In the genomic region with DNA sequence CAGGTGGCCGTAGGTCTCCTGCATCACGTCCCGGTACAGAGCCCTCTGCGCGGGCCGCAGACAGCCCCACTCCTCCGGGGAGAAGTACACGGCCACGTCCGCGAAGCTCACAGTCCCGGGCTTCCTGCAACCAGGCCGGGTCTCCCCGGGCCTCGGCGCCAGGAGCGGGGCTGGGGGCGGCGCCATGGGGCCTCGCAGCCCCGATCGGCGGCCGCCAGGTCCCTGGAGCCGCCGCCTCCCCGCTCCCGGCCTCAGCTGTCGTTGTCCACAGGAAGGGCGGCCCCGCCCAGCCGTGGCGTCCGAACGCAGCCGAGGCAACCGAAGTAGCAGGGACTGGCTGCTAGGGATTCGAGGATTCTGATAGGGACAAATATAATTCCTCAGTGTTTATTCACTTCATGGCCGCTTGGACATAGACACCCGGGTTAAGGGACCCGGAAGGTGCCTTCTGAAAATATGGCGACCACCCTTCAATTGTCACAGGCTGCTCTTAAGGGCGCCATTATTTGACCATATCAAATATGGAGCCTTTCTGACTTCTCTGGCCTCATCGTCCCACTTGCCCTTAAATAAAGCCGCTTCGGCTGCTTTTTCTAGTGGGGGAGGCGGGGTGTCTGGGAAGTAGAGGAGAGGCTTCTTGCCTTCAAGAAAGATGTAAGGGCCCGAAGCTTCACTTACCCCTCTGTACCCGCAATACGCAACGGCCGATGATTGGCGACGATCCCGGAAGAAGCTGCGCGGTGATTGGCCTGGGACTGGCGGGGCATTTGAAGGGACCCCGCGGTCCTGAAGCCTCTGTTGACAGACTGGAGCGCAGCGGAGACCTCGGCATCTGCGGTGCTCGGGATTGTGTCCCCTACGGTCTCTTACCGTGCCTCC, we compare ENCODE assay signal across 8 cellular contexts. TPM values are rescaled to one million over a fixed set of nuclear protein-coding genes. Genes with fewer than 3 reads are reported as not detected.
DNase-seq lines count a peak whose midpoint lies in the region; ATAC-seq and TF ChIP-seq lines count a peak whose summit lies in the region.

A gene (minus strand): TSS at position 271 of the 879 bp plus-strand sequence. CDS start 85 bp downstream, at position 186.

- H3K9me3 ChIP-seq in DND-41 (ENCODE audit: insufficient read depth, low read length, severe bottlenecking) (no peaks in the 10 kb centered on the region), GM23248 (ENCODE audit: low read depth) (no peaks in the 10 kb centered on the region)

- H3F3A ChIP-seq in GM23248 (ENCODE audit: insufficient read depth) = peaks cover 13% of the 10 kb centered on the region; the same call in 1 of the 2 replicates

- no peaks in the 10 kb centered on the region for H3K9me2 ChIP-seq in GM23248 (ENCODE audit: insufficient read depth)

- no peaks in the 10 kb centered on the region for H3K27me3 Mint-ChIP-seq in activated T-helper 2 cell treated with anti-CD3 and anti-CD28 coated beads, Interferon-gamma antibody, Interleukin-2, Interleukin-4, amounts not matched to agents 10 μg/mL and 5 μg/mL and 100 μg/mL, durations not matched to agents 14 hours and 24 hours and 36 hours (ENCODE audit: low read depth)
- H3K27me3 Mint-ChIP-seq in natural killer cell (ENCODE audit: low read depth in 2 of 2) = no peaks in the 10 kb centered on the region

- H3K27ac ChIP-seq in DND-41 (ENCODE audit: low read length) (peak within 1 kb of the TSS; percentile 96), GM23248 (peak within 1 kb of the TSS; percentile 81), RWPE1 (peak within 1 kb of the TSS; percentile 95)

- H3K4me3 ChIP-seq in DND-41 (ENCODE audit: low read depth in 1 of 2, low read length in 2 of 2) (peak within 1 kb of the TSS; percentile 71 to 92), GM23248 (peak within 1 kb of the TSS; percentile 79), LNCaP clone FGC (ENCODE audit: low read depth, low read length) (peak within 1 kb of the TSS; percentile 79)

- peak within 1 kb of the TSS; percentile 85 for H3K27ac Mint-ChIP-seq in activated T-helper 2 cell treated with anti-CD3 and anti-CD28 coated beads, Interferon-gamma antibody, Interleukin-2, Interleukin-4, amounts not matched to agents 10 μg/mL and 5 μg/mL and 100 μg/mL, durations not matched to agents 14 hours and 24 hours and 36 hours
- H3K27ac Mint-ChIP-seq in natural killer cell = peak within 1 kb of the TSS; percentile 92 to 95

- WGBS in GM23248 (ENCODE audit: low coverage in 1 of 2, low lambda C conversion rate in 2 of 2, missing lambda C conversion rate in 2 of 2), 2 experiments = 1 to 2% methylated on average over 46 to 67 of the region's 67 CpGs

- no peak for TF ChIP-seq CTCF in DND-41 (IDR thresholded peaks at IDR 0.05; ENCODE audit: borderline replicate concordance, extremely low read depth, low read length, poor library complexity, severe bottlenecking)
- no peak for TF ChIP-seq CTCF in LNCaP clone FGC (IDR thresholded peaks at IDR 0.05; ENCODE audit: control insufficient read depth, extremely low read depth, insufficient read depth)
- no peak for TF ChIP-seq CTCF in RWPE1 (conservative IDR thresholded peaks at IDR 0.05; ENCODE audit: low read depth)
- TF ChIP-seq CTCF in natural killer cell (IDR thresholded peaks at IDR 0.05) = no peak

- H3K36me3 ChIP-seq in DND-41 (ENCODE audit: insufficient read depth, low read length) (peaks cover 16% of the 10 kb centered on the region), GM23248 (ENCODE audit: low read depth) (no peaks in the 10 kb centered on the region)

- in situ Hi-C loops in GM23248 (cut with MboI) = no loop called here

- CTCF ChIA-PET in RWPE1 (lab: Yijun Ruan, JAX) = interaction anchor here (0.5 to 1.0 kb wide), 5 partner anchors 13 to 162 kb away, joined by 3 to 5 read pairs (median 3); a partner anchor contains a TSS

- intact Hi-C loops in activated T-helper 2 cell treated with anti-CD3 and anti-CD28 coated beads, Interferon-gamma antibody, Interleukin-2, Interleukin-4, amounts not matched to agents 10 μg/mL and 5 μg/mL and 100 μg/mL, durations not matched to agents 14 hours and 24 hours and 36 hours (cut with micrococcal nuclease) = loop anchor here (1.0 to 5.0 kb wide), 7 partner anchors 13 to 87 kb away; a partner anchor contains a TSS
- intact Hi-C loops in natural killer cell (cut with micrococcal nuclease) = loop anchor here (1.0 to 5.0 kb wide), 4 partner anchors 13 to 86 kb away; a partner anchor contains a TSS

- H3K4me1 ChIP-seq in DND-41 (ENCODE audit: insufficient read depth, low read length) (peaks cover 68% of the 10 kb centered on the region), GM23248 (ENCODE audit: insufficient read depth) (peaks cover 4% of the 10 kb centered on the region; the same call in 1 of the 2 replicates)

- POLR2A ChIA-PET in RWPE1 (lab: Yijun Ruan, JAX; ENCODE audit: low non-redundant PET) = interaction anchor here (0.5 to 1.5 kb wide), 5 partner anchors 15 to 142 kb away, joined by 3 read pairs; a partner anchor contains a TSS

- H2AFZ ChIP-seq in DND-41 (ENCODE audit: low read depth, low read length) = peak within 1 kb of the TSS; percentile 83
- peak within 1 kb of the TSS; percentile 83 for H2AFZ ChIP-seq in GM23248

- H3K4me1 Mint-ChIP-seq in activated T-helper 2 cell treated with anti-CD3 and anti-CD28 coated beads, Interferon-gamma antibody, Interleukin-2, Interleukin-4, amounts not matched to agents 10 μg/mL and 5 μg/mL and 100 μg/mL, durations not matched to agents 14 hours and 24 hours and 36 hours (ENCODE audit: low read depth) = peaks cover 40% of the 10 kb centered on the region
- H3K4me1 Mint-ChIP-seq in natural killer cell = peaks cover 20 to 31% of the 10 kb centered on the region in 2 donors

- H3K4me3 Mint-ChIP-seq in activated T-helper 2 cell treated with anti-CD3 and anti-CD28 coated beads, Interferon-gamma antibody, Interleukin-2, Interleukin-4, amounts not matched to agents 10 μg/mL and 5 μg/mL and 100 μg/mL, durations not matched to agents 14 hours and 24 hours and 36 hours (ENCODE audit: low read depth) = peak within 1 kb of the TSS; percentile 90
- peak within 1 kb of the TSS; percentile 93 for H3K4me3 Mint-ChIP-seq in natural killer cell

- H3K4me2 ChIP-seq in DND-41 (ENCODE audit: insufficient read depth, low read length) (peak within 1 kb of the TSS; percentile 78), GM23248 (ENCODE audit: unreplicated experiment) (peak within 1 kb of the TSS; percentile 98)

- H3K9ac ChIP-seq in DND-41 (ENCODE audit: low read depth, low read length) = peak within 1 kb of the TSS; percentile 94
- H3K9ac ChIP-seq in GM23248 = peak within 1 kb of the TSS; percentile 89

- ATAC-seq in DND-41 (ENCODE audit: insufficient read depth, low read depth) (peak; percentile 90), natural killer cell (peak; percentile 82 to 93 (median 86))

- peaks cover 6% of the 10 kb centered on the region for H3K36me3 Mint-ChIP-seq in activated T-helper 2 cell treated with anti-CD3 and anti-CD28 coated beads, Interferon-gamma antibody, Interleukin-2, Interleukin-4, amounts not matched to agents 10 μg/mL and 5 μg/mL and 100 μg/mL, durations not matched to agents 14 hours and 24 hours and 36 hours (ENCODE audit: low read depth)
- no peaks in the 10 kb centered on the region for H3K36me3 Mint-ChIP-seq in natural killer cell

- H3K79me2 ChIP-seq in DND-41 (ENCODE audit: insufficient read depth, low read length) (peaks cover 59% of the 10 kb centered on the region), GM23248 (ENCODE audit: insufficient read depth) (no peaks in the 10 kb centered on the region)

- H4K20me1 ChIP-seq in DND-41 (ENCODE audit: insufficient read depth, low read length) = no peaks in the 10 kb centered on the region
- H4K20me1 ChIP-seq in GM23248 (ENCODE audit: insufficient read depth) = no peaks in the 10 kb centered on the region

- H3K27me3 ChIP-seq in DND-41 (ENCODE audit: insufficient read depth, low read length, poor library complexity) = no peaks in the 10 kb centered on the region
- H3K27me3 ChIP-seq in GM23248 (replicated peaks; ENCODE audit: insufficient read depth) = no peaks in the 10 kb centered on the region

- no peaks in the 10 kb centered on the region for H3K9me3 Mint-ChIP-seq in activated T-helper 2 cell treated with anti-CD3 and anti-CD28 coated beads, Interferon-gamma antibody, Interleukin-2, Interleukin-4, amounts not matched to agents 10 μg/mL and 5 μg/mL and 100 μg/mL, durations not matched to agents 14 hours and 24 hours and 36 hours
- H3K9me3 Mint-ChIP-seq in natural killer cell = no peaks in the 10 kb centered on the region

- peak; percentile 99 for DNase-seq in DND-41
- peak; percentile 98 for DNase-seq in GM23248
- DNase-seq in LNCaP clone FGC (ENCODE audit: low read depth) = peak; percentile 88
- peak; percentile 87 for DNase-seq in RWPE1 (ENCODE audit: low spot score)
- peak; percentile 94 for DNase-seq in activated T-helper 2 cell treated with anti-CD3 and anti-CD28 coated beads, Interferon-gamma antibody, Interleukin-2, Interleukin-4, amounts not matched to agents 10 μg/mL and 5 μg/mL and 100 μg/mL, durations not matched to agents 14 hours and 24 hours and 36 hours (ENCODE audit: low spot score)
- DNase-seq in fibroblast of peridontal ligament (ENCODE audit: extremely low read depth) = peak; percentile 98
- DNase-seq in natural killer cell = peak; percentile 91
- peak; percentile 95 for DNase-seq in stimulated activated naive CD4-positive, alpha-beta T cell treated with Interleukin-2 at 50 U/mL for 16 hours (lab: John Stamatoyannopoulos, UW)

RNA-seq across cellular contexts. Expression of the gene that starts here (rescaled TPM):
- 10.4 and 33.0 TPM in 2 replicates for total RNA-seq in GM23248 (2014; rRNA removed; shearing (Covaris generic))
- polyA plus RNA-seq in GM23248 (2016; fragmentation: Nextera tagmentation; extraction: Ambion mirVana) = 13.6 and 14.7 TPM in 2 replicates
- total RNA-seq in activated T-helper 2 cell treated with anti-CD3 and anti-CD28 coated beads, Interferon-gamma antibody, Interleukin-2, Interleukin-4, amounts not matched to agents 10 μg/mL and 5 μg/mL and 100 μg/mL, durations not matched to agents 14 hours and 24 hours and 36 hours = 8.7 and 9.2 TPM in 2 replicates
- total RNA-seq in natural killer cell = 10 to 100 TPM; 10.1 to 16.9 (median 16.5) TPM

Comparison
In these comparisons a context has a peak if more than half of its experiments do, and no peak if none do; other contexts are left out.
1. Peak in every context shown above with its lines: DNase-seq, ATAC-seq, H3K4me3 ChIP-seq and H3K27ac ChIP-seq.